ENCODE assay signal across 11 cellular contexts in genomic region chr3:154552338-154552737, GRCh38.
DNase-seq lines count a peak whose midpoint lies in the region; ATAC-seq and TF ChIP-seq lines count a peak whose summit lies in the region.
"Had no signal": no experiment of that assay in that cellular context is flagged by ENCODE, and none has a peak within 500 bp of the region (broad histone marks: within the 10 kb centered on the region; RNA-seq: fewer than 3 reads in every experiment).

No MANE protein-coding gene starts in this region.

- CTCF ChIA-PET in Panc1 (lab: Charles Lee): no interaction called here

- no peaks in the 10 kb centered on the region for H3K9me3 ChIP-seq in Panc1 (ENCODE audit: control insufficient read depth, insufficient read depth, low read depth, low read length)
- H3K9me3 ChIP-seq: stomach had no signal

- H3K4me1 ChIP-seq in Panc1 (ENCODE audit: control insufficient read depth, insufficient read depth, low read length): no peaks in the 10 kb centered on the region
- H3K4me1 ChIP-seq: stomach had no signal

- H3K27me3 ChIP-seq in GM06990 (replicated peaks; ENCODE audit: control insufficient read depth, insufficient read depth, low read length) (no peaks in the 10 kb centered on the region), Panc1 (ENCODE audit: control insufficient read depth, insufficient read depth, low read length) (no peaks in the 10 kb centered on the region)
- H3K27me3 ChIP-seq: stomach had no signal

- H3K27ac ChIP-seq in Panc1 (ENCODE audit: low read length): no peak overlapping the region
- H3K27ac ChIP-seq: stomach had no signal

- in situ Hi-C loops in Panc1 (cut with HindIII; ENCODE audit: low pct_unique_long_range_greater_than_20kb, low sequenced_read_pairs): no loop called here

- H3K4me3 ChIP-seq in GM06990 (replicated peaks; ENCODE audit: low read depth, low read length): no peak overlapping the region
- no peak overlapping the region for H3K4me3 ChIP-seq in Panc1 (ENCODE audit: low read depth in 2 of 2, low read length in 2 of 2)
- H3K4me3 ChIP-seq: stomach had no signal

- H3K36me3 ChIP-seq in GM06990 (ENCODE audit: control insufficient read depth, insufficient read depth, low read length) (no peaks in the 10 kb centered on the region), Panc1 (ENCODE audit: control insufficient read depth, insufficient read depth, low read length) (no peaks in the 10 kb centered on the region)
- H3K36me3 ChIP-seq: stomach had no signal

- TF ChIP-seq CTCF in GM06990 (IDR thresholded peaks at IDR 0.05; ENCODE audit: insufficient read depth, low read length, poor library complexity, severe bottlenecking): peak; percentile 10
- TF ChIP-seq CTCF in Panc1 (IDR thresholded peaks at IDR 0.05): peak; percentile 16; the same call in 1 of the 2 replicates

- ATAC-seq in Panc1: no peak

- POLR2A ChIA-PET in Panc1 (lab: Charles Lee): no interaction called here

- intact Hi-C loops in Panc1 (cut with micrococcal nuclease; ENCODE audit: unreplicated experiment): no loop called here

- DNase-seq in GM06990 (ENCODE audit: extremely low read depth, insufficient read length) (no peak), HT-29 (ENCODE audit: low spot score) (peak; percentile 33), Panc1 (ENCODE audit: low read depth, low spot score) (no peak), iPS-NIHi11 (ENCODE audit: low spot score) (peak; percentile 19), T-helper 9 cell (no peak), NCI-H345 treated with DMSO at 0.1 percent for 48 hours (lab: John Stamatoyannopoulos, UW; ENCODE audit: unreplicated experiment) (no peak), SW480 (ENCODE audit: low spot score) (no peak)
- DNase-seq: activated T-cell treated with anti-CD3 and anti-CD28 coated beads, Interleukin-2, amount 50 U/mL, for 1 hour; NCI-H187; small intestine; stomach had no signal

- BruUV-seq in Panc1 (replicated peaks; lab: Mats Ljungman, UMichigan): no TSS peak

Comparison
In these comparisons a context has a peak if more than half of its experiments do, and no peak if none do; other contexts are left out.
1. DNase-seq: peak in HT-29 (single experiment) and iPS-NIHi11 (single experiment); none in GM06990 (single experiment), Panc1 (single experiment), T-helper 9 cell (single experiment), NCI-H345 treated with DMSO at 0.1 percent for 48 hours (single experiment) and SW480 (single experiment).